In the genomic region with DNA sequence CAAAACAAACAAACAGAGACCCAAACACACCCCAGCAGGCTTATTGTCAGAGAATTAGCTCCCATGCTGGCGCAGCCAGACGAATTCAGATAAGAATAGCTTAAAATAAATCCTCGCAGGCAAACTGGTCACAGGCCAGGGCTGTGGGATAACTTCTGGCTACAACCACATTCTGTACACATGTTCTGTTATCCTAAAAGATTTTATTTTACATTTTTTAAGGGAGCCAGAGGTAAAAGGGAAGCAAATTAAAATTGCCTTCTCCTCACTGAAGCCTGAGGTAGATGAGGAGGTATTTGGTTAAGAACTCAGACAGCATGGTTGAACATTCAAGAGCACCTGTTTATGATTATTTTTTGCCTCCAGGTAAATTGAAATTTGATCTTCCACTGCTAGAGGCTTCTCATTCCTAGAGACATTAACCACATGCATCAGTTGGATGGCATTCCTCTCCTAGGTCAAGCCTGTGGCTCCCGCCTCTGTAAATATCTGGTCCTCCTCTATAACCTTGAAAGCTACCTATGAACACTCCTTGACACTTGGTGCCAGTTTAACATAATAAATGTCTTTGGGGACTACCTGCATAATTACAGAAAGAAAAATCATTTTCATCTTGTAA, we compare ENCODE assay signal across 1 cellular context.
TF ChIP-seq lines count a peak whose summit lies in the region.

No MANE protein-coding gene starts in this region.

TF ChIP-seq in HCT116, 20 proteins besides CTCF, POLR2A, EP300 and RAD21 (continued from another document):
- TF ChIP-seq, protein P1, sequence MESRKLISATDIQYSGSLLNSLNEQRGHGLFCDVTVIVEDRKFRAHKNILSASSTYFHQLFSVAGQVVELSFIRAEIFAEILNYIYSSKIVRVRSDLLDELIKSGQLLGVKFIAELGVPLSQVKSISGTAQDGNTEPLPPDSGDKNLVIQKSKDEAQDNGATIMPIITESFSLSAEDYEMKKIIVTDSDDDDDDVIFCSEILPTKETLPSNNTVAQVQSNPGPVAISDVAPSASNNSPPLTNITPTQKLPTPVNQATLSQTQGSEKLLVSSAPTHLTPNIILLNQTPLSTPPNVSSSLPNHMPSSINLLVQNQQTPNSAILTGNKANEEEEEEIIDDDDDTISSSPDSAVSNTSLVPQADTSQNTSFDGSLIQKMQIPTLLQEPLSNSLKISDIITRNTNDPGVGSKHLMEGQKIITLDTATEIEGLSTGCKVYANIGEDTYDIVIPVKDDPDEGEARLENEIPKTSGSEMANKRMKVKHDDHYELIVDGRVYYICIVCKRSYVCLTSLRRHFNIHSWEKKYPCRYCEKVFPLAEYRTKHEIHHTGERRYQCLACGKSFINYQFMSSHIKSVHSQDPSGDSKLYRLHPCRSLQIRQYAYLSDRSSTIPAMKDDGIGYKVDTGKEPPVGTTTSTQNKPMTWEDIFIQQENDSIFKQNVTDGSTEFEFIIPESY (IDR thresholded peaks at IDR 0.05; ENCODE audit: extremely low read depth, insufficient replicate concordance, low read length) = no peak
